1 cellular context compared by ENCODE assay signal in genomic region chr2:218577482-218578220, GRCh38.
TF ChIP-seq lines count a peak whose summit lies in the region.

No MANE protein-coding gene starts in this region.

TF ChIP-seq in IMR-90, 13 proteins besides CTCF, POLR2A, EP300 and RAD21:
- TF ChIP-seq MAFK (IDR thresholded peaks at IDR 0.05; ENCODE audit: low read depth, low read length) (no peak), SMC3 (IDR thresholded peaks at IDR 0.05; ENCODE audit: low read depth, low read length) (no peak), RFX5 (IDR thresholded peaks at IDR 0.05; ENCODE audit: low read depth, low read length) (no peak), CEBPB (IDR thresholded peaks at IDR 0.05; ENCODE audit: low read depth, low read length) (no peak)
